1 cellular context compared by ENCODE assay signal in the genomic region with DNA sequence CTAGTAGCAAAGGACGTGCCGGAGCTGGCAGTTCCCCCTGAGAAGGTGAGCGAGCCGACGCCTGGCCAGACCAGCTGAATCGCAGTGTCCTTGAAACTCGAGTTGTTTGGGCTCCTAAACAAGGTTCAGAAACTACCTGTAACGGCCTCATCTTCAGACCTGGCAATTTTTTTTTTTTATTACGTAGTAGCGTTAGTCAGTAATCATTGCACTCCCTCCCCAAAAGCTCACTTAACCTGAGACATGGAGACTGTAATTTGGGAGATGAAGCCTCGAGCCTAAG.
TF ChIP-seq lines count a peak whose summit lies in the region.

No MANE protein-coding gene starts in this region.

TF ChIP-seq in H1, 55 proteins besides CTCF, POLR2A, EP300 and RAD21:
- TF ChIP-seq, protein P1, sequence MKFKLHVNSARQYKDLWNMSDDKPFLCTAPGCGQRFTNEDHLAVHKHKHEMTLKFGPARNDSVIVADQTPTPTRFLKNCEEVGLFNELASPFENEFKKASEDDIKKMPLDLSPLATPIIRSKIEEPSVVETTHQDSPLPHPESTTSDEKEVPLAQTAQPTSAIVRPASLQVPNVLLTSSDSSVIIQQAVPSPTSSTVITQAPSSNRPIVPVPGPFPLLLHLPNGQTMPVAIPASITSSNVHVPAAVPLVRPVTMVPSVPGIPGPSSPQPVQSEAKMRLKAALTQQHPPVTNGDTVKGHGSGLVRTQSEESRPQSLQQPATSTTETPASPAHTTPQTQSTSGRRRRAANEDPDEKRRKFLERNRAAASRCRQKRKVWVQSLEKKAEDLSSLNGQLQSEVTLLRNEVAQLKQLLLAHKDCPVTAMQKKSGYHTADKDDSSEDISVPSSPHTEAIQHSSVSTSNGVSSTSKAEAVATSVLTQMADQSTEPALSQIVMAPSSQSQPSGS (IDR thresholded peaks at IDR 0.05; ENCODE audit: low read length) = no peak
- no peak for TF ChIP-seq CEBPB (IDR thresholded peaks at IDR 0.05; ENCODE audit: low read depth, low read length)
- no peak for TF ChIP-seq ZNF274 (IDR thresholded peaks at IDR 0.05; ENCODE audit: borderline replicate concordance, extremely low read depth, low read length)
- no peak for TF ChIP-seq TAF1 (IDR thresholded peaks at IDR 0.05; ENCODE audit: low read depth, low read length)
- no peak for TF ChIP-seq SP2 (IDR thresholded peaks at IDR 0.05; ENCODE audit: low read length)
- no peak for TF ChIP-seq EGR1 (IDR thresholded peaks at IDR 0.05; ENCODE audit: borderline replicate concordance, low read depth, low read length)
- no peak for TF ChIP-seq KDM1A (IDR thresholded peaks at IDR 0.05; ENCODE audit: borderline replicate concordance, low read length)
- TF ChIP-seq E2F6 (IDR thresholded peaks at IDR 0.05) = no peak
- TF ChIP-seq EZH2 (IDR thresholded peaks at IDR 0.05; ENCODE audit: low read depth, low read length, severe bottlenecking) = no peak
